ENCODE assay signal across 18 cellular contexts in the genomic region with DNA sequence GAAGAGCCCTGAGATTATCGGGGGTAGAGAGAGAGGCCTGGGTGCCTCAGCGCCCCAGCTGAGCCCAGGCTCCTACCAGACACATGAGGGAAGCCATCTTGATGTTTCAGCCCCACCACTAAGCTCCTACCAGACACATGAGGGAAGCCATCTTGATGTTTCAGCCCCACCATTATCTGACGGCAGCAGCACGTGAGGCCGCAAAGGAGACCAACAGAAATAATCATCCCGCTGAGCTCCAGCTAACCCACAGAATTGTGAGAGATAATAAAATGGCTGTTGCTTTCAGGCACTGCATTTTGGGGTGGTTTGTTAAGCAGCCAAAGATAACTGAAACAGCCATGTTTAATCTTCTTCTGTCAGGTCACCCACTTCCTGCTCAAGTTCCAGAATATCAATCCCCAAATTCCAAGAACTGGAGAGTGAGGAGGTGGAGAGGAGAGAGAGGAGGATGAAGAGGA.
"Had no signal": no experiment of that assay in that cellular context is flagged by ENCODE, and none has a peak within 500 bp of the region (broad histone marks: within the 10 kb centered on the region; RNA-seq: fewer than 3 reads in every experiment).

No MANE protein-coding gene starts in this region.

- H3K27ac ChIP-seq: adrenal gland, heart left ventricle, left lung, ovary, thoracic aorta had no signal

- H3K4me1 ChIP-seq: adrenal gland, heart left ventricle, left lung had no signal

- ATAC-seq: heart left ventricle; left lung; natural killer cell treated with Interleukin-12 subunit alpha and Interleukin-12 subunit beta and Interleukin-15 and Interleukin-18, amount 100 ng/mL, for 72 hours; stimulated activated naive CD8-positive, alpha-beta T cell treated with anti-CD3 and anti-CD28 coated beads, Interleukin-15, amount 100 ng/mL, for 72 hours had no signal

- H3K27me3 Mint-ChIP-seq: memory B cell; natural killer cell treated with Interleukin-12 subunit alpha and Interleukin-12 subunit beta and Interleukin-15 and Interleukin-18, amount 100 ng/mL, for 72 hours; stimulated activated naive CD8-positive, alpha-beta T cell treated with anti-CD3 and anti-CD28 coated beads, Interleukin-15, amount 100 ng/mL, for 72 hours had no signal

- DNase-seq: activated CD4-positive, alpha-beta T cell treated with anti-CD3 and anti-CD28 coated beads, Interleukin-2, amount 50 U/mL, for 48 hours; activated CD4-positive, CD25-positive, alpha-beta regulatory T cell treated with anti-CD3 and anti-CD28 coated beads, Interleukin-2, amount 50 U/mL, for 72 hours; activated naive CD4-positive, alpha-beta T cell; activated T-cell treated with anti-CD3 and anti-CD28 coated beads, Interleukin-2, amount 50 U/mL, for 48 hours; adrenal gland; central memory CD4-positive, alpha-beta T cell; cortex of kidney; effector CD8-positive, alpha-beta T cell; heart left ventricle; left lung; ovary; stimulated activated CD4-positive, alpha-beta T cell treated with anti-CD3 and anti-CD28 coated beads, Interleukin-4, amount 100 ng/mL, for 1 hour; stimulated activated CD8-positive, alpha-beta memory T cell treated with anti-CD3 and anti-CD28 coated beads, Interleukin-4, amount 100 ng/mL, for 48 hours; stimulated activated naive CD8-positive, alpha-beta T cell treated with anti-CD3 and anti-CD28 coated beads, Interleukin-15, amount 100 ng/mL, for 72 hours; T-helper 1 cell had no signal

- H3K36me3 ChIP-seq: adrenal gland, heart left ventricle, left lung, ovary, thoracic aorta had no signal

- H3K9me3 Mint-ChIP-seq: memory B cell; natural killer cell treated with Interleukin-12 subunit alpha and Interleukin-12 subunit beta and Interleukin-15 and Interleukin-18, amount 100 ng/mL, for 72 hours; stimulated activated naive CD8-positive, alpha-beta T cell treated with anti-CD3 and anti-CD28 coated beads, Interleukin-15, amount 100 ng/mL, for 72 hours had no signal

- H3K27ac Mint-ChIP-seq: memory B cell had no signal

- H3K36me3 Mint-ChIP-seq: memory B cell; natural killer cell treated with Interleukin-12 subunit alpha and Interleukin-12 subunit beta and Interleukin-15 and Interleukin-18, amount 100 ng/mL, for 72 hours had no signal

- H3K9me3 ChIP-seq: adrenal gland, heart left ventricle, left lung, ovary, thoracic aorta had no signal

- H3K4me3 Mint-ChIP-seq: memory B cell; natural killer cell treated with Interleukin-12 subunit alpha and Interleukin-12 subunit beta and Interleukin-15 and Interleukin-18, amount 100 ng/mL, for 72 hours; stimulated activated naive CD8-positive, alpha-beta T cell treated with anti-CD3 and anti-CD28 coated beads, Interleukin-15, amount 100 ng/mL, for 72 hours had no signal

- H3K4me3 ChIP-seq: adrenal gland, heart left ventricle, left lung, ovary, thoracic aorta had no signal

- H3K27me3 ChIP-seq: adrenal gland, heart left ventricle, left lung, ovary had no signal
